ENCODE assay signal across 9 cellular contexts in genomic region chr2:19711470-19712372, GRCh38.
DNase-seq lines count a peak whose midpoint lies in the region; ATAC-seq and TF ChIP-seq lines count a peak whose summit lies in the region.
"Had no signal": no experiment of that assay in that cellular context is flagged by ENCODE, and none has a peak within 500 bp of the region (broad histone marks: within the 10 kb centered on the region; RNA-seq: fewer than 3 reads in every experiment).

No MANE protein-coding gene starts in this region.

- TF ChIP-seq CTCF in body of pancreas (IDR thresholded peaks at IDR 0.05) (no peak), natural killer cell (IDR thresholded peaks at IDR 0.05) (no peak)

- H3K36me3 ChIP-seq in MG63 (no peaks in the 10 kb centered on the region), body of pancreas (replicated peaks in 1 of 2; ENCODE audit: insufficient read depth in 1 of 2, low read depth in 2 of 2) (no peaks in the 10 kb centered on the region)

- no peaks in the 10 kb centered on the region for H3K4me1 ChIP-seq in body of pancreas

- peak; percentile 30 for ATAC-seq in body of pancreas
- ATAC-seq in natural killer cell: no peak
- ATAC-seq in GM18909 (IDR thresholded peaks at IDR 0.05; ENCODE audit: poor library complexity, unreplicated experiment): no peak

- 57 to 60% methylated on average over 5 of the region's 5 CpGs for WGBS in body of pancreas, 2 donors

- no peaks in the 10 kb centered on the region for H3K36me3 Mint-ChIP-seq in natural killer cell
- H3K36me3 Mint-ChIP-seq: activated naive CD4-positive, alpha-beta T cell treated with anti-CD3 and anti-CD28 coated beads, Interleukin-2, amount 50 U/mL, for 24 hours had no signal

- no peak overlapping the region for H3K27ac Mint-ChIP-seq in natural killer cell
- H3K27ac Mint-ChIP-seq: activated naive CD4-positive, alpha-beta T cell treated with anti-CD3 and anti-CD28 coated beads, Interleukin-2, amount 50 U/mL, for 24 hours had no signal

- peaks cover 0 to 7% of the 10 kb centered on the region in 2 donors for H3K27me3 Mint-ChIP-seq in natural killer cell (ENCODE audit: low read depth in 2 of 2)

- H3K9me3 ChIP-seq in MG63 (no peaks in the 10 kb centered on the region; the same call in 1 of the 2 replicates), body of pancreas (no peaks in the 10 kb centered on the region)

- no peaks in the 10 kb centered on the region for H3K4me1 Mint-ChIP-seq in natural killer cell
- H3K4me1 Mint-ChIP-seq: activated naive CD4-positive, alpha-beta T cell treated with anti-CD3 and anti-CD28 coated beads, Interleukin-2, amount 50 U/mL, for 24 hours had no signal

- no peak overlapping the region for H3K4me3 Mint-ChIP-seq in natural killer cell
- H3K4me3 Mint-ChIP-seq: activated naive CD4-positive, alpha-beta T cell treated with anti-CD3 and anti-CD28 coated beads, Interleukin-2, amount 50 U/mL, for 24 hours had no signal

- DNase-seq in COLO668 (lab: John Stamatoyannopoulos, UW; ENCODE audit: unreplicated experiment): peak; percentile 68
- DNase-seq in MG63: peak; percentile 87
- peak in 2 of 4 donors; percentile 12 to 19 for DNase-seq in body of pancreas
- DNase-seq in kidney glomerular epithelial cell (lab: John Stamatoyannopoulos, UW): peak; percentile 94
- no peak for DNase-seq in Kasumi-1 (lab: John Stamatoyannopoulos, UW)
- DNase-seq in NCI-H187 treated with DMSO at 0.1 percent for 48 hours (lab: John Stamatoyannopoulos, UW): no peak
- DNase-seq in natural killer cell: no peak

- H3K4me3 ChIP-seq in MG63 (no peak overlapping the region), body of pancreas (no peak overlapping the region)

- H3K9me3 Mint-ChIP-seq in natural killer cell: peaks cover 0 to 6% of the 10 kb centered on the region in 2 donors

- TF ChIP-seq POLR2A in body of pancreas (IDR thresholded peaks at IDR 0.05): no peak

- no peaks in the 10 kb centered on the region for H3K27me3 ChIP-seq in MG63
- no peaks in the 10 kb centered on the region for H3K27me3 ChIP-seq in body of pancreas

- H3K27ac ChIP-seq in body of pancreas: no peak overlapping the region

- intact Hi-C loops in body of pancreas (cut with DNase I): no loop called here
- intact Hi-C loops in natural killer cell (cut with micrococcal nuclease): no loop called here

Comparison
In these comparisons a context has a peak if more than half of its experiments do, and no peak if none do; other contexts are left out.
1. DNase-seq: peak in COLO668 (single experiment), MG63 (single experiment) and kidney glomerular epithelial cell (single experiment); none in Kasumi-1 (0 of 2), NCI-H187 treated with DMSO at 0.1 percent for 48 hours (single experiment) and natural killer cell (single experiment).